22 cellular contexts compared by ENCODE assay signal in the genomic region with DNA sequence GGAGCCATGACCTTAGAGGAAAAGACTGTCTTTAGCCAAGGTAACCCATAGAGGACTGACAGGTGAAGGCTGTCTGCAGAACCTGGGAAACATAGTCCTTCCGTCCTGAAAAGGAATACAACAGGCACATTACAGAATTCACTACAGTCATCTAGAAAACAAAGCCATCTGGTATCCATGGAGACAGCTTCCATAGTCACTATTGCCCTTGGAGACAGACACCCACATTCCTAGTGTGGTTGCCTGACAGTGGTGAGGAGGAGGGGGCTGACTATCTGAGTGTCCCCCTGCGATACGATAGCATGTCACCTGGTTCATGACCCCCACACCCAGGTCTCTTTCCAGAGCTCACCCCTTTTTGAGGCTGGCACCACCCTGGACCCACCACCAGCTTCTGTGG.
"Had no signal": no experiment of that assay in that cellular context is flagged by ENCODE, and none has a peak within 500 bp of the region (broad histone marks: within the 10 kb centered on the region; RNA-seq: fewer than 3 reads in every experiment).

No MANE protein-coding gene starts in this region.

- H3K27me3 Mint-ChIP-seq: activated CD4-positive, alpha-beta memory T cell treated with anti-CD3 and anti-CD28 coated beads for 36 hours; activated CD4-positive, alpha-beta T cell treated with anti-CD3 and anti-CD28 coated beads, Interleukin-2, amount 10 ng/mL, durations not matched to agents 24 days and 14 days; activated naive CD8-positive, alpha-beta T cell treated with anti-CD3 and anti-CD28 coated beads, Interleukin-2, amount 50 U/mL, for 24 hours; activated T-cell treated with anti-CD3 and anti-CD28 coated beads, Interleukin-2, amount 50 U/mL, for 24 hours; stimulated activated memory B cell treated with anti-CD40 and anti-IgM and Interleukin-4, amounts not matched to agents 10 μg/mL and 1 μg/mL and 100 μg/mL, for 72 hours had no signal

- H3K9me3 Mint-ChIP-seq: activated CD4-positive, alpha-beta memory T cell treated with anti-CD3 and anti-CD28 coated beads for 36 hours; activated CD4-positive, alpha-beta T cell treated with anti-CD3 and anti-CD28 coated beads, Interleukin-2, amount 10 ng/mL, durations not matched to agents 24 days and 14 days; activated naive CD8-positive, alpha-beta T cell treated with anti-CD3 and anti-CD28 coated beads, Interleukin-2, amount 50 U/mL, for 24 hours; activated T-cell treated with anti-CD3 and anti-CD28 coated beads, Interleukin-2, amount 50 U/mL, for 24 hours; dendritic cell treated with granulocyte-macrophage colony-stimulating factor and Interleukin-4, amounts not matched to agents 40 ng/mL and 50 ng/mL, for 4 days; nephron; T-helper 1 cell treated with Interleukin-12 subunit alpha and Interleukin-12 subunit beta and Interleukin-4 antibody, amounts not matched to agents 30 μg/mL and 1 μg/mL, for 36 hours had no signal

- H3K4me3 Mint-ChIP-seq: activated CD4-positive, alpha-beta memory T cell treated with anti-CD3 and anti-CD28 coated beads for 36 hours; activated CD4-positive, alpha-beta T cell treated with anti-CD3 and anti-CD28 coated beads, Interleukin-2, amount 10 ng/mL, durations not matched to agents 24 days and 14 days; activated naive CD8-positive, alpha-beta T cell treated with anti-CD3 and anti-CD28 coated beads, Interleukin-2, amount 50 U/mL, for 24 hours; activated T-cell treated with anti-CD3 and anti-CD28 coated beads, Interleukin-2, amount 50 U/mL, for 24 hours; dendritic cell treated with granulocyte-macrophage colony-stimulating factor and Interleukin-4, amounts not matched to agents 40 ng/mL and 50 ng/mL, for 4 days; nephron; stimulated activated memory B cell treated with anti-CD40 and anti-IgM and Interleukin-4, amounts not matched to agents 10 μg/mL and 1 μg/mL and 100 μg/mL, for 72 hours; T-helper 1 cell treated with Interleukin-12 subunit alpha and Interleukin-12 subunit beta and Interleukin-4 antibody, amounts not matched to agents 30 μg/mL and 1 μg/mL, for 36 hours had no signal

- ATAC-seq: activated naive CD8-positive, alpha-beta T cell treated with anti-CD3 and anti-CD28 coated beads, Interleukin-2, amount 50 U/mL, for 24 hours; stimulated activated memory B cell treated with anti-CD40 and anti-IgM and Interleukin-4, amounts not matched to agents 10 μg/mL and 1 μg/mL and 100 μg/mL, for 72 hours had no signal

- DNase-seq: activated CD4-positive, alpha-beta memory T cell treated with anti-CD3 and anti-CD28 coated beads for 36 hours; activated CD4-positive, alpha-beta T cell treated with anti-CD3 and anti-CD28 coated beads, Interleukin-2, amount 10 ng/mL, durations not matched to agents 24 days and 14 days; activated CD4-positive, CD25-positive, alpha-beta regulatory T cell treated with anti-CD3 and anti-CD28 coated beads, Interleukin-2, amount 50 U/mL, for 72 hours; activated CD8-positive, alpha-beta memory T cell treated with anti-CD3 and anti-CD28 coated beads, Interleukin-2, amount 50 U/mL, for 48 hours; activated gamma-delta T cell treated with Interleukin-2 at 50 U/mL for 16 hours; activated naive CD4-positive, alpha-beta T cell treated with anti-CD3 and anti-CD28 coated beads, Interleukin-2, amount 50 U/mL, for 16 hours; activated naive CD8-positive, alpha-beta T cell treated with anti-CD3 and anti-CD28 coated beads, Interleukin-2, amount 50 U/mL, for 24 hours; activated T-cell treated with anti-CD3 and anti-CD28 coated beads, Interleukin-2, amount 50 U/mL, for 24 hours; central memory CD4-positive, alpha-beta T cell; esophagus squamous epithelium; foreskin melanocyte; left ventricle myocardium superior; stimulated activated CD4-positive, alpha-beta T cell treated with anti-CD3 and anti-CD28 coated beads, Interleukin-1b, Interleukin-23, amount 100 ng/mL, for 48 hours; stimulated activated CD4-positive, alpha-beta T cell treated with anti-CD3 and anti-CD28 coated beads, Interleukin-4, amount 100 ng/mL, for 4 hours; stimulated activated CD8-positive, alpha-beta memory T cell treated with anti-CD3 and anti-CD28 coated beads, Interleukin-4, amount 100 ng/mL, for 48 hours; stomach; T-helper 9 cell; WERI-Rb-1 had no signal

- H3K4me1 Mint-ChIP-seq: activated CD4-positive, alpha-beta T cell treated with anti-CD3 and anti-CD28 coated beads, Interleukin-2, amount 10 ng/mL, durations not matched to agents 24 days and 14 days; activated naive CD8-positive, alpha-beta T cell treated with anti-CD3 and anti-CD28 coated beads, Interleukin-2, amount 50 U/mL, for 24 hours had no signal

- H3K36me3 Mint-ChIP-seq: activated CD4-positive, alpha-beta memory T cell treated with anti-CD3 and anti-CD28 coated beads for 36 hours; stimulated activated memory B cell treated with anti-CD40 and anti-IgM and Interleukin-4, amounts not matched to agents 10 μg/mL and 1 μg/mL and 100 μg/mL, for 72 hours had no signal

- H3K27ac Mint-ChIP-seq: activated CD4-positive, alpha-beta memory T cell treated with anti-CD3 and anti-CD28 coated beads for 36 hours; activated CD4-positive, alpha-beta T cell treated with anti-CD3 and anti-CD28 coated beads, Interleukin-2, amount 10 ng/mL, durations not matched to agents 24 days and 14 days; activated naive CD8-positive, alpha-beta T cell treated with anti-CD3 and anti-CD28 coated beads, Interleukin-2, amount 50 U/mL, for 24 hours; activated T-cell treated with anti-CD3 and anti-CD28 coated beads, Interleukin-2, amount 50 U/mL, for 24 hours; dendritic cell treated with granulocyte-macrophage colony-stimulating factor and Interleukin-4, amounts not matched to agents 40 ng/mL and 50 ng/mL, for 4 days; nephron; T-helper 1 cell treated with Interleukin-12 subunit alpha and Interleukin-12 subunit beta and Interleukin-4 antibody, amounts not matched to agents 30 μg/mL and 1 μg/mL, for 36 hours had no signal
